Comparison of ENCODE assay signal across 24 cellular contexts in the genomic region with DNA sequence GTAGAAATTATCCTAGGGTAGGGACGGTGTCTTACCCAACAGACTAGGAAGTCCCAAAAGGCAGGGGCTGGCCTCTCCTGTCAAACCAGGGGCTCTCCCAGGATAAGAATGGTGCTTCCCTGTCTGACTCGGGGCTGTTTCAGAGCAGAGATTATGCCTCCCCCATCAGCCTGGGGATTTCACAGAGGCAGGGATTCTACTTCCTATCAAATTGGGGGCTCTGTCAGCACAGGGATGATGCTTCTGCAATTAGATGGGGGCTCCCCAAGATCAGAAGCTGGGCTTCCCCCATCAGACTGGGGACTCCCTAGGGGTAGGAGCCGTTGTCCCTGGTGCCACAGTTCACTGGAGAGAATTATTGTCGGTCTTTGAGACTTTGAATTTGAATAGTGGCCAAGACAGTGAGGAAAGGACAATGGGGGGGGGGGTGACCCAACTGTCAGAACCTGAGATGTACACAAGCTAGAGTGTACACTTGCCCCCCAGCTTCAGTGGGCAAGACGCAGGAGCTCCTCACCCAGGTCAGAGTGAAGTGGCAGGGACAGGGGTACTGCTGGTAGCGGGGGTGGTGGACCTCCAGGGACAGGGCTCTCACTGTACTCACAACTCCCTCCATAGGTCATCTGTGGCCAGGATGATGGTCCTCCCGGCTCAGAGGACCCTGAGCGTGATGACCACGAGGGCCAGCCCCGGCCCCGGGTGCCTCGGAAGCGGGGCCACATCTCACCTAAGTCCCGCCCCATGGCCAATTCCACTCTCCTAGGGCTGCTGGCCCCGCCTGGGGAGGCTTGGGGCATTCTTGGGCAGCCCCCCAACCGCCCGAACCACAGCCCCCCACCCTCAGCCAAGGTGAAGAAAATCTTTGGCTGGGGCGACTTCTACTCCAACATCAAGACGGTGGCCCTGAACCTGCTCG. TPM values are rescaled to one million over a fixed set of nuclear protein-coding genes. Genes with fewer than 3 reads are reported as not detected.
A peak's percentile ranks its signal among the peaks of the same experiment; 100 is the strongest.
DNase-seq lines count a peak whose midpoint lies in the region; ATAC-seq and TF ChIP-seq lines count a peak whose summit lies in the region.
"Had no signal": no experiment of that assay in that cellular context is flagged by ENCODE, and none has a peak within 500 bp of the region (broad histone marks: within the 10 kb centered on the region; RNA-seq: fewer than 3 reads in every experiment).

No MANE protein-coding gene starts in this region.

- H3K27ac ChIP-seq in right atrium auricular region, result peak overlapping the region in 1 of 2 donors; percentile 85
- peak overlapping the region; percentile 95 for H3K27ac ChIP-seq in coronary artery
- peak overlapping the region; percentile 90 for H3K27ac ChIP-seq in vagina
- H3K27ac ChIP-seq: A549, C4-2B, KMS-11, left lung, parathyroid adenoma, suprapubic skin had no signal

- H3K36me3 Mint-ChIP-seq in osteocyte (ENCODE audit: unreplicated experiment), result no peaks in the 10 kb centered on the region
- H3K36me3 Mint-ChIP-seq: T-cell had no signal

- no peak overlapping the region for H3K27ac Mint-ChIP-seq in osteocyte (ENCODE audit: unreplicated experiment)
- H3K27ac Mint-ChIP-seq: activated T-cell treated with anti-CD3 and anti-CD28 coated beads, Interleukin-2, amount 50 U/mL, for 24 hours; T-cell had no signal

- ATAC-seq in Right ventricle myocardium inferior, result no peak
- ATAC-seq: A549, left lung, T-cell had no signal

- H3K36me3 ChIP-seq in right atrium auricular region (no peaks in the 10 kb centered on the region), vagina (no peaks in the 10 kb centered on the region)
- H3K36me3 ChIP-seq: left lung, suprapubic skin had no signal

- DNase-seq in Right ventricle myocardium inferior (ENCODE audit: missing footprints), result peak; percentile 56
- DNase-seq in right atrium auricular region (ENCODE audit: low spot score), result no peak
- no peak for DNase-seq in coronary artery (ENCODE audit: low spot score)
- no peak for DNase-seq in osteocyte (ENCODE audit: extremely low spot score, unreplicated experiment)
- no peak for DNase-seq in vagina (ENCODE audit: extremely low spot score in 2 of 2)
- no peak for DNase-seq in activated CD4-positive, alpha-beta T cell treated with anti-CD3 and anti-CD28 coated beads for 4 hours
- DNase-seq in T-helper 1 cell, result no peak
- DNase-seq in NAMALWA (ENCODE audit: low spot score), result no peak
- DNase-seq: activated CD4-positive, alpha-beta T cell treated with anti-CD3 and anti-CD28 coated beads, Interleukin-2, amount 50 U/mL, for 48 hours; activated T-cell treated with anti-CD3 and anti-CD28 coated beads, Interleukin-2, amount 50 U/mL, for 24 hours; DMS153; HCEC 1CT; left lung; NCI-H1092; NCI-H2107; NCI-H524; stimulated activated CD4-positive, alpha-beta T cell treated with anti-CD3 and anti-CD28 coated beads, Interleukin-2, amount 100 ng/mL, for 48 hours had no signal

- H3K9me3 Mint-ChIP-seq in osteocyte (ENCODE audit: unreplicated experiment), result no peaks in the 10 kb centered on the region
- H3K9me3 Mint-ChIP-seq: activated T-cell treated with anti-CD3 and anti-CD28 coated beads, Interleukin-2, amount 50 U/mL, for 24 hours; T-cell had no signal

- peaks cover 10% of the 10 kb centered on the region for H3K27me3 Mint-ChIP-seq in osteocyte (ENCODE audit: unreplicated experiment)

- no peak for TF ChIP-seq CTCF in right atrium auricular region (IDR thresholded peaks at IDR 0.05)
- no peak for TF ChIP-seq CTCF in coronary artery (IDR thresholded peaks at IDR 0.05)
- TF ChIP-seq CTCF in osteocyte (IDR thresholded peaks at IDR 0.05), result no peak
- TF ChIP-seq CTCF in vagina (IDR thresholded peaks at IDR 0.05), result no peak

- H3K9me3 ChIP-seq in right atrium auricular region, result no peaks in the 10 kb centered on the region
- H3K9me3 ChIP-seq in vagina, result no peaks in the 10 kb centered on the region
- H3K9me3 ChIP-seq: A549, left lung, suprapubic skin had no signal

- no peaks in the 10 kb centered on the region for H3K27me3 ChIP-seq in right atrium auricular region
- H3K27me3 ChIP-seq in vagina, result no peaks in the 10 kb centered on the region

- H3K4me1 Mint-ChIP-seq in osteocyte (ENCODE audit: unreplicated experiment), result peaks cover 14% of the 10 kb centered on the region

- intact Hi-C loops in Right ventricle myocardium inferior (cut with DNase I) (loop anchor here (5.0 kb wide), 1 partner anchor 39 kb away; no protein-coding TSS in a partner anchor), vagina (cut with DNase I) (loop anchor here (10.0 kb wide), 1 partner anchor 277 kb away; no protein-coding TSS in a partner anchor)

- no peak for TF ChIP-seq POLR2A in vagina (IDR thresholded peaks at IDR 0.05)

- peak overlapping the region; percentile 32 for H3K4me3 Mint-ChIP-seq in osteocyte (ENCODE audit: unreplicated experiment)
- H3K4me3 Mint-ChIP-seq: activated T-cell treated with anti-CD3 and anti-CD28 coated beads, Interleukin-2, amount 50 U/mL, for 24 hours had no signal

- H3K4me1 ChIP-seq in right atrium auricular region, result peaks cover 0 to 45% of the 10 kb centered on the region in 2 donors
- H3K4me1 ChIP-seq in vagina, result peaks cover 49% of the 10 kb centered on the region
- H3K4me1 ChIP-seq: parathyroid adenoma had no signal

- H3K4me3 ChIP-seq in right atrium auricular region, result no peak overlapping the region
- peak overlapping the region; percentile 75 for H3K4me3 ChIP-seq in coronary artery
- peak overlapping the region; percentile 75 to 80 for H3K4me3 ChIP-seq in vagina
- H3K4me3 ChIP-seq: A549, left lung had no signal

RNA-seq across cellular contexts. Expression of a gene that starts 2.6 kb away (rescaled TPM):
- total RNA-seq in Right ventricle myocardium inferior, result 4.5 TPM
- total RNA-seq in right atrium auricular region, result 1 to 10 TPM; 3.4 to 8.8 TPM
- 1.3 and 1.6 TPM in 2 replicates for total RNA-seq in osteocyte
- 18.4 TPM for total RNA-seq in vagina
- total RNA-seq: bronchial epithelial cell, T-cell had no signal

Comparison
In these comparisons a context has a peak if more than half of its experiments do, and no peak if none do; other contexts are left out.
1. H3K4me3 ChIP-seq: peak in coronary artery (single experiment) and vagina (2 of 2); none in right atrium auricular region (0 of 2).